Comparison of ENCODE assay signal across 11 cellular contexts in genomic region chr13:43044720-43045301, GRCh38. TPM values are rescaled to one million over a fixed set of nuclear protein-coding genes. Genes with fewer than 3 reads are reported as not detected.
DNase-seq lines count a peak whose midpoint lies in the region; ATAC-seq, FAIRE-seq and TF ChIP-seq lines count a peak whose summit lies in the region.
"Had no signal": no experiment of that assay in that cellular context is flagged by ENCODE, and none has a peak within 500 bp of the region (broad histone marks: within the 10 kb centered on the region; RNA-seq: fewer than 3 reads in every experiment).

No MANE protein-coding gene starts in this region.

- no peaks in the 10 kb centered on the region for H3K27me3 Mint-ChIP-seq in CD4-positive, alpha-beta memory T cell
- H3K27me3 Mint-ChIP-seq in naive B cell = no peaks in the 10 kb centered on the region

- H3K27me3 ChIP-seq in CD4-positive, alpha-beta memory T cell (ENCODE audit: insufficient read depth, low read length) = no peaks in the 10 kb centered on the region
- no peaks in the 10 kb centered on the region for H3K27me3 ChIP-seq in GM12878 (replicated peaks in 1 of 2; ENCODE audit: control insufficient read depth in 2 of 2, insufficient read depth in 2 of 2, low read length in 1 of 2)

- no peak for DNase-seq in CD4-positive, alpha-beta memory T cell
- DNase-seq in GM12878 (ENCODE audit: low read depth, low spot score) (no peak), naive B cell (no peak), SHP77 treated with DMSO at 0.1 percent for 48 hours (lab: John Stamatoyannopoulos, UW) (no peak)
- DNase-seq in activated effector memory CD4-positive, alpha-beta T cell treated with Interleukin-2 at 50 U/mL for 16 hours = no peak
- DNase-seq: immature natural killer cell, KBM-7, NCI-H510A treated with DMSO at 0.1 percent for 48 hours had no signal

- no peak for TF ChIP-seq RAD21 in GM12878 (IDR thresholded peaks at IDR 0.05; ENCODE audit: insufficient read depth, low read depth, low read length)

- no peaks in the 10 kb centered on the region for H3K9me3 Mint-ChIP-seq in CD4-positive, alpha-beta memory T cell
- H3K9me3 Mint-ChIP-seq in naive B cell = peaks cover 0 to 4% (median 0%) of the 10 kb centered on the region in 7 donors
- H3K9me3 Mint-ChIP-seq: immature natural killer cell had no signal

- CTCF ChIA-PET in CD4-positive, alpha-beta memory T cell (lab: Charles Lee; ENCODE audit: partially characterized antibody) = interaction anchor here (1.3 kb wide), 1 partner anchor 22 kb away, joined by 3 read pairs; no protein-coding TSS in a partner anchor
- CTCF ChIA-PET in GM12878 (lab: Yijun Ruan, JAX) = interaction anchor here (0.9 to 2.0 kb wide), 3 partner anchors 47 to 57 kb away, joined by 3 to 7 read pairs (median 4); no protein-coding TSS in a partner anchor

- 40% methylated on average over 5 of the region's 5 CpGs for WGBS in GM12878 (ENCODE audit: insufficient coverage, insufficient replicate concordance, low lambda C conversion rate, missing lambda C conversion rate)

- FAIRE-seq in GM12878 (lab: Jason Lieb, UNC) = peak; percentile 35

- H3K4me3 ChIP-seq in CD4-positive, alpha-beta memory T cell (ENCODE audit: low read length in 2 of 2) = no peak overlapping the region
- peak overlapping the region; percentile 47 for H3K4me3 ChIP-seq in GM12878

- H3K36me3 ChIP-seq in CD4-positive, alpha-beta memory T cell (ENCODE audit: insufficient read depth, low read length) = no peaks in the 10 kb centered on the region
- H3K36me3 ChIP-seq in GM12878 (ENCODE audit: control insufficient read depth in 2 of 2, insufficient read depth in 2 of 2, low read length in 1 of 2) = peaks cover 0 to 4% of the 10 kb centered on the region in 2 experiments; a peak in 1 of 4 replicates

- H3K36me3 Mint-ChIP-seq in CD4-positive, alpha-beta memory T cell = peaks cover 12 to 34% of the 10 kb centered on the region in 2 donors
- H3K36me3 Mint-ChIP-seq in naive B cell = peaks cover 0 to 8% of the 10 kb centered on the region in 2 donors

- H3K27ac ChIP-seq in CD4-positive, alpha-beta memory T cell (ENCODE audit: low read depth, low read length) = peak overlapping the region; percentile 16
- H3K27ac ChIP-seq in GM12878 (ENCODE audit: control insufficient read depth, insufficient read depth) = peak overlapping the region; percentile 90

- H3K4me1 Mint-ChIP-seq in CD4-positive, alpha-beta memory T cell = peaks cover 39 to 80% (median 56%) of the 10 kb centered on the region in 4 donors
- H3K4me1 Mint-ChIP-seq in naive B cell = peaks cover 67 to 94% (median 82%) of the 10 kb centered on the region in 3 donors

- peaks cover 36% of the 10 kb centered on the region for H3K4me1 ChIP-seq in CD4-positive, alpha-beta memory T cell (ENCODE audit: insufficient read depth, low read length)
- H3K4me1 ChIP-seq in GM12878 (ENCODE audit: control insufficient read depth, insufficient read depth, low read length) = peaks cover 61% of the 10 kb centered on the region

- SMC1A ChIA-PET in GM12878 (lab: Charles Lee; ENCODE audit: uncharacterized antibody, unreplicated experiment) = interaction anchor here (0.6 to 2.7 kb wide), 13 partner anchors 10 to 225 kb away, joined by 3 to 15 read pairs (median 4); partner anchors contain the start of genes DNAJC15 and EPSTI1

- POLR2A ChIA-PET in CD4-positive, alpha-beta memory T cell (lab: Charles Lee; ENCODE audit: partially characterized antibody) = interaction anchor here (0.9 to 1.3 kb wide), 4 partner anchors 11 to 53 kb away, joined by 3 to 14 read pairs (median 4); partner anchors contain the start of gene EPSTI1
- POLR2A ChIA-PET in GM12878 (lab: Charles Lee) = no interaction called here

- H2AFZ ChIP-seq in GM12878 (ENCODE audit: control insufficient read depth, low read depth, low read length) = no peak overlapping the region

- no peak for TF ChIP-seq POLR2A in GM12878 (IDR thresholded peaks at IDR 0.05; ENCODE audit: low read depth, low read length)

- ATAC-seq in GM19438 (IDR thresholded peaks at IDR 0.05; ENCODE audit: low read depth, unreplicated experiment) (peak; percentile 30), GM12878 (peak; percentile 74), naive B cell (ENCODE audit: low read depth in 2 of 2) (peak in 1 of 2 donors; percentile 19), HG02884 (IDR thresholded peaks at IDR 0.05; ENCODE audit: unreplicated experiment) (no peak), HG02798 (IDR thresholded peaks at IDR 0.05; ENCODE audit: poor library complexity, unreplicated experiment) (no peak)

- in situ Hi-C loops in GM12878 (cut with MboI) = no loop called here

- TF ChIP-seq EP300 in GM12878 (IDR thresholded peaks at IDR 0.05; ENCODE audit: borderline replicate concordance in 1 of 2, control insufficient read depth in 1 of 2, low read depth in 2 of 2, low read length in 2 of 2) = no peak

- H4K20me1 ChIP-seq in GM12878 (ENCODE audit: control insufficient read depth, insufficient read depth) = no peaks in the 10 kb centered on the region

- TF ChIP-seq CTCF in GM12878 (IDR thresholded peaks at IDR 0.05 in 2 of 3, conservative IDR thresholded peaks at IDR 0.05 in 1 of 3; ENCODE audit: control insufficient read depth in 2 of 3, extremely low read depth in 1 of 3, insufficient read depth in 1 of 3, low read depth in 3 of 3, low read length in 3 of 3) = no peak

- H3K4me3 Mint-ChIP-seq in CD4-positive, alpha-beta memory T cell = peak overlapping the region; percentile 38 to 80 (median 55)
- peak overlapping the region; percentile 32 to 82 (median 70) for H3K4me3 Mint-ChIP-seq in naive B cell
- H3K4me3 Mint-ChIP-seq: immature natural killer cell had no signal

- RAD21 ChIA-PET in GM12878 (lab: Charles Lee; ENCODE audit: unreplicated experiment) = interaction anchor here (0.9 to 1.2 kb wide), 5 partner anchors 10 to 57 kb away, joined by 3 to 6 read pairs (median 5); partner anchors contain the start of gene DNAJC15

- intact Hi-C loops in CD4-positive, alpha-beta memory T cell (cut with micrococcal nuclease) = loop anchor here (1.0 to 2.0 kb wide), 2 partner anchors 10 to 22 kb away; partner anchors contain the start of gene DNAJC15
- intact Hi-C loops in GM12878 (cut with micrococcal nuclease; ENCODE audit: unreplicated experiment) = loop anchor here (1.0 to 10.0 kb wide), 2 partner anchors 53 to 770 kb away; partner anchors contain the start of genes AKAP11 and EPSTI1

- peaks cover 39% of the 10 kb centered on the region for H3K79me2 ChIP-seq in GM12878 (ENCODE audit: control insufficient read depth, insufficient read depth, low read length)

- H3K9ac ChIP-seq in GM12878 (ENCODE audit: control insufficient read depth, insufficient read depth, low read length) = peak overlapping the region; percentile 69

- H3K27ac Mint-ChIP-seq in CD4-positive, alpha-beta memory T cell = peak overlapping the region; percentile 64 to 88 (median 77)
- H3K27ac Mint-ChIP-seq in naive B cell = peak overlapping the region; percentile 88 to 100 (median 98)

- no peaks in the 10 kb centered on the region for H3K9me3 ChIP-seq in CD4-positive, alpha-beta memory T cell (ENCODE audit: control insufficient read depth in 1 of 2, low read length in 2 of 2)
- no peaks in the 10 kb centered on the region; the same call in 2 of the 3 replicates for H3K9me3 ChIP-seq in GM12878 (replicated peaks; ENCODE audit: control insufficient read depth, insufficient read depth, low read length)

- H3K4me2 ChIP-seq in GM12878 (ENCODE audit: control insufficient read depth, insufficient read depth) = peak overlapping the region; percentile 68

- BruUV-seq in GM12878 (replicated peaks; lab: Mats Ljungman, UMichigan) = TSS peak; percentile 90

TF ChIP-seq in GM12878, 131 proteins besides CTCF, POLR2A, EP300 and RAD21 (continues in another document):
- TF ChIP-seq NR2C1 (IDR thresholded peaks at IDR 0.05) = no peak

RNA-seq across cellular contexts. Expression of gene DNAJC15, which starts 21.4 kb away (rescaled TPM):
- total RNA-seq in CD4-positive, alpha-beta memory T cell = 10 to 100 TPM in 1 of 2 experiments, 1 to 10 TPM in 1; 9.7 to 11.1 TPM
- polyA plus RNA-seq in CD4-positive, alpha-beta memory T cell = 10 to 100 TPM; 14.8 to 16.0 TPM
- total RNA-seq in GM12878 (2013; cell fraction: nucleolus; rRNA removed) = 31.1 and 33.5 TPM in 2 replicates
- total RNA-seq in GM12878 (2014; rRNA removed) (30.4 and 36.4 TPM in 2 replicates), GM12878 (2014; rRNA removed; fragmentation: Illumina TruSeq; extraction: Trizol) (15.1 and 16.5 TPM in 2 replicates), GM12878 (2021) (29.5 and 30.2 TPM in 2 replicates)
- 3.7 TPM for polyA plus RNA-seq in GM12878 (2011; ENCODE audit: low read depth)
- polyA plus RNA-seq in GM12878 (2011; rRNA removed) (47.3 and 58.4 TPM in 2 replicates), GM12878 (2014; fragmentation: Illumina TruSeq; extraction: Trizol) (13.1 TPM in 2 replicates), GM12878 (2014; fragmentation: Nextera tagmentation; extraction: Ambion mirVana) (100 to 1,000 TPM; 102 to 104 TPM), GM12878 (2014; rRNA removed) (50.4 and 52.6 TPM in 2 replicates), GM12878 (2016; fragmentation: Nextera tagmentation; extraction: Ambion mirVana) (10 to 100 TPM; 94.4 to 98.8 TPM), naive B cell (ENCODE audit: low read depth in 6 of 6) (10 to 100 TPM; 17.0 to 46.1 (median 32.9) TPM)
- 38.7 and 59.0 TPM in 2 replicates for polyA plus RNA-seq in GM12878 (2011; cell fraction: cytosol; rRNA removed)
- polyA plus RNA-seq in GM12878 (2011; cell fraction: nucleus; rRNA removed) = 26.1 and 29.6 TPM in 2 replicates
- polyA plus RNA-seq in GM12878 (2012) = 15.5 and 16.5 TPM in 2 replicates
- polyA minus RNA-seq in GM12878 (2011; rRNA and poly(A)+ RNA removed) = 20.0 and 24.4 TPM in 2 replicates
- 7.8 and 16.5 TPM in 2 replicates for polyA minus RNA-seq in GM12878 (2011; cell fraction: cytosol; rRNA and poly(A)+ RNA removed)
- polyA minus RNA-seq in GM12878 (2011; cell fraction: nucleus; rRNA and poly(A)+ RNA removed) = 8.7 and 13.7 TPM in 2 replicates

RNA-seq across cellular contexts. Expression of gene EPSTI1, which starts 52.8 kb away (rescaled TPM):
- total RNA-seq in CD4-positive, alpha-beta memory T cell = 10 to 100 TPM; 17.1 to 19.4 TPM
- 10 to 100 TPM; 11.4 to 19.1 TPM for polyA plus RNA-seq in CD4-positive, alpha-beta memory T cell
- 60.8 and 68.9 TPM in 2 replicates for total RNA-seq in GM12878 (2013; cell fraction: nucleolus; rRNA removed)
- total RNA-seq in GM12878 (2014; rRNA removed) = 22.0 and 24.9 TPM in 2 replicates
- total RNA-seq in GM12878 (2014; rRNA removed; fragmentation: Illumina TruSeq; extraction: Trizol) = 26.4 and 32.0 TPM in 2 replicates
- total RNA-seq in GM12878 (2021) = 31.4 and 43.3 TPM in 2 replicates
- 12.9 TPM for polyA plus RNA-seq in GM12878 (2011; ENCODE audit: low read depth)
- polyA plus RNA-seq in GM12878 (2011; rRNA removed) = 31.3 and 47.1 TPM in 2 replicates
- polyA plus RNA-seq in GM12878 (2011; cell fraction: cytosol; rRNA removed) = 14.9 and 25.8 TPM in 2 replicates
- 25.8 and 27.6 TPM in 2 replicates for polyA plus RNA-seq in GM12878 (2011; cell fraction: nucleus; rRNA removed)
- 18.7 and 26.8 TPM in 2 replicates for polyA plus RNA-seq in GM12878 (2012)
- polyA plus RNA-seq in GM12878 (2014; fragmentation: Illumina TruSeq; extraction: Trizol) = 32.0 and 42.2 TPM in 2 replicates
- polyA plus RNA-seq in GM12878 (2014; fragmentation: Nextera tagmentation; extraction: Ambion mirVana) = 1 to 10 TPM; 4.7 to 8.9 TPM
- 23.0 and 29.8 TPM in 2 replicates for polyA plus RNA-seq in GM12878 (2014; rRNA removed)
- polyA plus RNA-seq in GM12878 (2016; fragmentation: Nextera tagmentation; extraction: Ambion mirVana) = 10 to 100 TPM; 14.2 to 14.6 TPM
- 12.1 and 13.1 TPM in 2 replicates for polyA minus RNA-seq in GM12878 (2011; rRNA and poly(A)+ RNA removed)
- polyA minus RNA-seq in GM12878 (2011; cell fraction: cytosol; rRNA and poly(A)+ RNA removed) = 14.1 and 15.0 TPM in 2 replicates
- 14.9 and 26.5 TPM in 2 replicates for polyA minus RNA-seq in GM12878 (2011; cell fraction: nucleus; rRNA and poly(A)+ RNA removed)
- 10 to 100 TPM; 13.5 to 58.6 (median 26.4) TPM for polyA plus RNA-seq in naive B cell (ENCODE audit: low read depth in 6 of 6)

Comparison
In these comparisons a context has a peak if more than half of its experiments do, and no peak if none do; other contexts are left out.
1. ATAC-seq: peak in GM19438 (single experiment) and GM12878 (single experiment); none in HG02884 (single experiment) and HG02798 (single experiment).